ENCODE assay signal across 12 cellular contexts in the genomic region with DNA sequence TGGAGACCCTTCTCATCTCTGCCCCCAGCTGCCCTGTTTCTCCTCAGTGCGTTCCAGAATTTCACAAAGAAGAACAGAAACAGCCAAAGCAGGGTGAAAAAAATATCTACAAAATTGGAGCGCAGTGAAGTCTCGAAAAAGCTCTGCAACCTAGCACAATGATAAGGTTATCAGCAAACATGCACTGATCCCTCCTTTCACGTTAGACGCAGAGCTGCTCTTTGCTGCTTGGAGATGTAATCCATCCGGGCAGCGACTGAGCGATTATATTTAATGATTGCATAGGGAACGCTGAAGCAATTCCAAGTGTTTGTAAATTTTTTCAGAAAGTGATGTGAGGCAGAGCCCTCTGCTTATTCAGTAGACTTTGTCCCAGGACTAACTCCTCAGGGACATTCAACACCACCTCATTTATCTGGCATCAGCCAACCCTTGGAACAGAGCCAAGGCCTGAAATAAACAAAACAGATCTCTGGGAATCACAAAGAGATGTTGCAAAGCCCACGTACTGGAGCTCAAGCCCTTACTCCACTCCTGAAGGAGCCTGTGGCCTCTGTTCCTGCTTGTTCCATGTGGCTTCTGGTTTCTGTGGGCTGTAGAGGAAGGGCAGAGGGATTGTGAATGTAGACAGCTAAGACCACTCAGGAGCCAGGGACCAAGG.
DNase-seq lines count a peak whose midpoint lies in the region; ATAC-seq and TF ChIP-seq lines count a peak whose summit lies in the region.
"Had no signal": no experiment of that assay in that cellular context is flagged by ENCODE, and none has a peak within 500 bp of the region (broad histone marks: within the 10 kb centered on the region; RNA-seq: fewer than 3 reads in every experiment).

No MANE protein-coding gene starts in this region.

- intact Hi-C loops in left ventricle myocardium inferior (cut with micrococcal nuclease) (no loop called here), left ventricle myocardium superior (cut with micrococcal nuclease) (no loop called here)

- no peak overlapping the region for H3K4me3 ChIP-seq in cardiac muscle cell
- H3K4me3 ChIP-seq in left ventricle myocardium inferior = no peak overlapping the region
- H3K4me3 ChIP-seq: SJSA1, vagina had no signal

- H3K36me3 ChIP-seq in cardiac muscle cell (no peaks in the 10 kb centered on the region), left ventricle myocardium inferior (no peaks in the 10 kb centered on the region)
- H3K36me3 ChIP-seq: SJSA1, vagina had no signal

- DNase-seq in cardiac muscle cell (ENCODE audit: low read depth in 1 of 2, low spot score in 1 of 2) (peak; percentile 45 to 52), left ventricle myocardium inferior (no peak), NCI-H526 (lab: John Stamatoyannopoulos, UW) (peak; percentile 62 to 78), left ventricle myocardium superior (no peak), NCI-H524 (lab: John Stamatoyannopoulos, UW) (no peak), NCI-H524 treated with DMSO at 0.1 percent for 48 hours (lab: John Stamatoyannopoulos, UW) (no peak)
- DNase-seq: activated naive CD4-positive, alpha-beta T cell treated with anti-CD3 and anti-CD28 coated beads, Interleukin-2, amount 10 ng/mL, durations not matched to agents 7 days and 5 days; central memory CD4-positive, alpha-beta T cell had no signal

- ATAC-seq in left ventricle myocardium superior = peak; percentile 67
- ATAC-seq in HG03432 (IDR thresholded peaks at IDR 0.05; ENCODE audit: unreplicated experiment) = no peak
- ATAC-seq in HG03097 (IDR thresholded peaks at IDR 0.05; ENCODE audit: low FRiP score, unreplicated experiment) = no peak

- no peaks in the 10 kb centered on the region for H3K27me3 ChIP-seq in cardiac muscle cell
- no peaks in the 10 kb centered on the region for H3K27me3 ChIP-seq in left ventricle myocardium inferior (ENCODE audit: low read depth)
- H3K27me3 ChIP-seq: vagina had no signal

- H3K4me1 ChIP-seq in cardiac muscle cell (ENCODE audit: low read depth) = peaks cover 35% of the 10 kb centered on the region
- H3K4me1 ChIP-seq in left ventricle myocardium inferior = peaks cover 20% of the 10 kb centered on the region
- H3K4me1 ChIP-seq: SJSA1, vagina had no signal

- H3K9me3 ChIP-seq in cardiac muscle cell (ENCODE audit: low read depth) (no peaks in the 10 kb centered on the region), left ventricle myocardium inferior (replicated peaks) (no peaks in the 10 kb centered on the region)
- H3K9me3 ChIP-seq: SJSA1, vagina had no signal

- TF ChIP-seq CTCF in cardiac muscle cell (IDR thresholded peaks at IDR 0.05; ENCODE audit: low read depth, low read length) = no peak
- no peak for TF ChIP-seq CTCF in left ventricle myocardium inferior (IDR thresholded peaks at IDR 0.05; ENCODE audit: borderline replicate concordance)

- H3K27ac ChIP-seq in cardiac muscle cell = peak overlapping the region; percentile 75
- H3K27ac ChIP-seq in left ventricle myocardium inferior (replicated peaks) = no peak overlapping the region
- H3K27ac ChIP-seq: SJSA1, vagina had no signal

Comparison
In these comparisons a context has a peak if more than half of its experiments do, and no peak if none do; other contexts are left out.
1. DNase-seq: peak in cardiac muscle cell (2 of 2) and NCI-H526 (2 of 2); none in left ventricle myocardium inferior (single experiment), left ventricle myocardium superior (single experiment), NCI-H524 (0 of 2) and NCI-H524 treated with DMSO at 0.1 percent for 48 hours (single experiment).